ENCODE assay signal across 8 cellular contexts in genomic region chr7:24911213-24911603, GRCh38.
DNase-seq lines count a peak whose midpoint lies in the region; ATAC-seq and TF ChIP-seq lines count a peak whose summit lies in the region.

No MANE protein-coding gene starts in this region.

- no peak overlapping the region for H3K27ac ChIP-seq in CD8-positive, alpha-beta T cell (ENCODE audit: low read depth, low read length)
- H3K27ac ChIP-seq in KOPT-K1 (ENCODE audit: low read depth, low read length, poor library complexity, severe bottlenecking) (peak overlapping the region; percentile 90), neuronal stem cell (replicated peaks; ENCODE audit: low read length) (no peak overlapping the region)

- peak overlapping the region; percentile 76 for H3K27ac Mint-ChIP-seq in CD8-positive, alpha-beta T cell
- H3K27ac Mint-ChIP-seq in activated naive CD8-positive, alpha-beta T cell treated with anti-CD3 and anti-CD28 coated beads, Interleukin-2, amount 50 U/mL, for 24 hours: no peak overlapping the region
- no peak overlapping the region for H3K27ac Mint-ChIP-seq in glutamatergic neuron (ENCODE audit: unreplicated experiment)

- no peak overlapping the region for H3K14ac ChIP-seq in neuronal stem cell (ENCODE audit: low read length)

- H3K36me3 ChIP-seq in CD8-positive, alpha-beta T cell (ENCODE audit: insufficient read depth, low read length): no peaks in the 10 kb centered on the region
- H3K36me3 ChIP-seq in KOPT-K1 (ENCODE audit: insufficient read depth, low read length): no peaks in the 10 kb centered on the region
- H3K36me3 ChIP-seq in neuronal stem cell (replicated peaks in 1 of 2; ENCODE audit: control insufficient read depth in 2 of 2, insufficient read depth in 2 of 2, low read length in 2 of 2): no peaks in the 10 kb centered on the region

- peaks cover 68% of the 10 kb centered on the region for H3K4me1 ChIP-seq in CD8-positive, alpha-beta T cell (ENCODE audit: insufficient read depth, low read length)
- no peaks in the 10 kb centered on the region for H3K4me1 ChIP-seq in neuronal stem cell (ENCODE audit: control insufficient read depth in 2 of 2, insufficient read depth in 1 of 2, low read depth in 1 of 2, low read length in 2 of 2)

- no peak overlapping the region for H3K4me2 ChIP-seq in neuronal stem cell (ENCODE audit: insufficient read depth, low read length, poor library complexity, severe bottlenecking)

- H2AFZ ChIP-seq in neuronal stem cell (ENCODE audit: low read length): no peak overlapping the region

- no peaks in the 10 kb centered on the region for H3K9me3 ChIP-seq in CD8-positive, alpha-beta T cell (ENCODE audit: low read length)
- H3K9me3 ChIP-seq in KOPT-K1 (ENCODE audit: insufficient read depth, low read length, poor library complexity, severe bottlenecking): no peaks in the 10 kb centered on the region
- H3K9me3 ChIP-seq in neuronal stem cell (replicated peaks in 1 of 2; ENCODE audit: control insufficient read depth in 2 of 2, insufficient read depth in 1 of 2, low read depth in 1 of 2, low read length in 2 of 2): peaks cover 0 to 1% of the 10 kb centered on the region in 2 donors

- no peak overlapping the region for H3K18ac ChIP-seq in neuronal stem cell (ENCODE audit: low read length)

- no peak overlapping the region for H2BK15ac ChIP-seq in neuronal stem cell (ENCODE audit: low read length)

- no peak overlapping the region for H4K91ac ChIP-seq in neuronal stem cell (ENCODE audit: low read depth, low read length, poor library complexity)

- H3K23ac ChIP-seq in neuronal stem cell (ENCODE audit: low read depth, low read length, poor library complexity): no peak overlapping the region

- no peak overlapping the region for H2AK5ac ChIP-seq in neuronal stem cell (ENCODE audit: low read depth, low read length)

- H3K9me3 Mint-ChIP-seq in CD8-positive, alpha-beta T cell: no peaks in the 10 kb centered on the region
- H3K9me3 Mint-ChIP-seq in activated naive CD8-positive, alpha-beta T cell treated with anti-CD3 and anti-CD28 coated beads, Interleukin-2, amount 50 U/mL, for 24 hours: no peaks in the 10 kb centered on the region
- H3K9me3 Mint-ChIP-seq in glutamatergic neuron (ENCODE audit: unreplicated experiment): no peaks in the 10 kb centered on the region

- H3K4me3 Mint-ChIP-seq in CD8-positive, alpha-beta T cell: peak overlapping the region; percentile 27
- H3K4me3 Mint-ChIP-seq in activated naive CD8-positive, alpha-beta T cell treated with anti-CD3 and anti-CD28 coated beads, Interleukin-2, amount 50 U/mL, for 24 hours: peak overlapping the region; percentile 77
- no peak overlapping the region for H3K4me3 Mint-ChIP-seq in glutamatergic neuron (ENCODE audit: unreplicated experiment)

- no peak overlapping the region for H3K4me3 ChIP-seq in CD8-positive, alpha-beta T cell (ENCODE audit: low read depth, low read length)
- no peak overlapping the region for H3K4me3 ChIP-seq in neuronal stem cell (ENCODE audit: low read length in 2 of 2)

- no peaks in the 10 kb centered on the region for H3K27me3 ChIP-seq in CD8-positive, alpha-beta T cell (ENCODE audit: insufficient read depth, low read length)
- no peaks in the 10 kb centered on the region for H3K27me3 ChIP-seq in neuronal stem cell (ENCODE audit: control insufficient read depth in 3 of 3, insufficient read depth in 3 of 3, low read depth in 1 of 3, low read length in 3 of 3)

- no peak overlapping the region for H4K8ac ChIP-seq in neuronal stem cell (ENCODE audit: low read depth, low read length)

- no peak overlapping the region for H3K4ac ChIP-seq in neuronal stem cell (ENCODE audit: low read length)

- POLR2A ChIA-PET in CD8-positive, alpha-beta T cell (lab: Charles Lee): interaction anchor here (0.5 to 2.7 kb wide), 8 partner anchors 11 to 214 kb away, joined by 3 to 16 read pairs (median 3); partner anchors contain the start of genes CYCS and OSBPL3

- H2BK5ac ChIP-seq in neuronal stem cell (ENCODE audit: low read length): no peak overlapping the region

- intact Hi-C loops in CD8-positive, alpha-beta T cell (cut with DNase I, micrococcal nuclease): loop anchor here (1.0 to 5.0 kb wide), 6 partner anchors 18 to 339 kb away; partner anchors contain the start of gene PALS2 (in 1 of the 2)

- H3K79me1 ChIP-seq in neuronal stem cell (ENCODE audit: low read depth, low read length): no peaks in the 10 kb centered on the region

- H2BK12ac ChIP-seq in neuronal stem cell (ENCODE audit: low read length): no peak overlapping the region

- DNase-seq in CD8-positive, alpha-beta T cell: peak in 2 of 7 experiments; percentile 32 to 37
- DNase-seq in activated naive CD8-positive, alpha-beta T cell treated with anti-CD3 and anti-CD28 coated beads, Interleukin-2, amount 50 U/mL, for 24 hours: no peak
- DNase-seq in glutamatergic neuron (no peak), NCI-H1694 (lab: John Stamatoyannopoulos, UW) (no peak), neuronal stem cell (ENCODE audit: low spot score) (no peak)

- H3K9ac ChIP-seq in neuronal stem cell (ENCODE audit: low read depth, low read length, poor library complexity): no peak overlapping the region

- peaks cover 54% of the 10 kb centered on the region for H3K4me1 Mint-ChIP-seq in CD8-positive, alpha-beta T cell (ENCODE audit: low read depth)
- peaks cover 19% of the 10 kb centered on the region for H3K4me1 Mint-ChIP-seq in activated naive CD8-positive, alpha-beta T cell treated with anti-CD3 and anti-CD28 coated beads, Interleukin-2, amount 50 U/mL, for 24 hours
- H3K4me1 Mint-ChIP-seq in glutamatergic neuron (ENCODE audit: low read depth, unreplicated experiment): peaks cover 4% of the 10 kb centered on the region

- TF ChIP-seq CTCF in CD8-positive, alpha-beta T cell (IDR thresholded peaks at IDR 0.05): no peak
- TF ChIP-seq CTCF in glutamatergic neuron (IDR thresholded peaks at IDR 0.05; ENCODE audit: partially characterized antibody, unreplicated experiment): no peak

- peak; percentile 65 for ATAC-seq in CD8-positive, alpha-beta T cell
- ATAC-seq in GM18909 (IDR thresholded peaks at IDR 0.05; ENCODE audit: poor library complexity, unreplicated experiment) (peak; percentile 39), HG02610 (IDR thresholded peaks at IDR 0.05; ENCODE audit: unreplicated experiment) (no peak)
- peak; percentile 42 for ATAC-seq in activated naive CD8-positive, alpha-beta T cell treated with anti-CD3 and anti-CD28 coated beads, Interleukin-2, amount 50 U/mL, for 24 hours

- WGBS in neuronal stem cell (ENCODE audit: extremely low coverage in 2 of 2, insufficient read length in 2 of 2, insufficient replicate concordance in 1 of 2), 2 donors: no CpG with 5 or more reads among the region's 3 CpGs

- H3K36me3 Mint-ChIP-seq in CD8-positive, alpha-beta T cell: no peaks in the 10 kb centered on the region
- H3K36me3 Mint-ChIP-seq in activated naive CD8-positive, alpha-beta T cell treated with anti-CD3 and anti-CD28 coated beads, Interleukin-2, amount 50 U/mL, for 24 hours (ENCODE audit: low read depth): peaks cover 35% of the 10 kb centered on the region
- H3K36me3 Mint-ChIP-seq in glutamatergic neuron (ENCODE audit: unreplicated experiment): no peaks in the 10 kb centered on the region

- no peak overlapping the region for H2BK120ac ChIP-seq in neuronal stem cell (ENCODE audit: low read depth, low read length)

- H3K27me3 Mint-ChIP-seq in CD8-positive, alpha-beta T cell (ENCODE audit: low read depth): no peaks in the 10 kb centered on the region
- H3K27me3 Mint-ChIP-seq in activated naive CD8-positive, alpha-beta T cell treated with anti-CD3 and anti-CD28 coated beads, Interleukin-2, amount 50 U/mL, for 24 hours: no peaks in the 10 kb centered on the region
- peaks cover 1% of the 10 kb centered on the region for H3K27me3 Mint-ChIP-seq in glutamatergic neuron (ENCODE audit: unreplicated experiment)

- CTCF ChIA-PET in CD8-positive, alpha-beta T cell (lab: Charles Lee): interaction anchor here (0.8 to 1.9 kb wide), 9 partner anchors 15 to 157 kb away, joined by 3 to 6 read pairs (median 3); no protein-coding TSS in a partner anchor
